Comparison of ENCODE assay signal across 33 cellular contexts in genomic region chr17:33809748-33810147, GRCh38.
"Had no signal": no experiment of that assay in that cellular context is flagged by ENCODE, and none has a peak within 500 bp of the region (broad histone marks: within the 10 kb centered on the region; RNA-seq: fewer than 3 reads in every experiment).

No MANE protein-coding gene starts in this region.

- H3K27me3 ChIP-seq: adrenal gland, ascending aorta, brain microvascular endothelial cell had no signal

- ATAC-seq: activated naive CD4-positive, alpha-beta T cell treated with anti-CD3 and anti-CD28 coated beads, Interleukin-2, amount 50 U/mL, for 72 hours; activated naive CD8-positive, alpha-beta T cell treated with anti-CD3 and anti-CD28 coated beads, Interleukin-2, amount 50 U/mL, for 24 hours; activated T-cell treated with anti-CD3 and anti-CD28 coated beads, Interleukin-2, amount 50 U/mL, for 4 hours; activated T-cell treated with anti-CD3 and anti-CD28 coated beads, Interleukin-2, amount 50 U/mL, for 72 hours; activated T-helper 17 cell treated with anti-CD3 and anti-CD28 coated beads, Interleukin-2, amount 50 U/mL, for 72 hours had no signal

- H3K36me3 ChIP-seq: adrenal gland, ascending aorta, brain microvascular endothelial cell, breast epithelium, cardiac muscle cell had no signal

- H3K4me3 ChIP-seq: adrenal gland, ascending aorta, breast epithelium, cardiac muscle cell had no signal

- DNase-seq: activated effector memory CD4-positive, alpha-beta T cell treated with anti-CD3 and anti-CD28 coated beads, Interleukin-2, amount 50 U/mL, for 16 hours; activated effector memory CD4-positive, alpha-beta T cell treated with Interleukin-2 at 50 U/mL for 16 hours; activated gamma-delta T cell; activated gamma-delta T cell treated with Interleukin-2 at 50 U/mL for 16 hours; activated naive CD4-positive, alpha-beta T cell; activated naive CD4-positive, alpha-beta T cell treated with anti-CD3 and anti-CD28 coated beads for 36 hours; activated naive CD4-positive, alpha-beta T cell treated with anti-CD3 and anti-CD28 coated beads, Interleukin-2, amount 10 ng/mL, durations not matched to agents 7 days and 5 days; activated naive CD4-positive, alpha-beta T cell treated with anti-CD3 and anti-CD28 coated beads, Interleukin-2, amount 50 U/mL, for 16 hours; activated naive CD4-positive, alpha-beta T cell treated with Interleukin-2 at 50 U/mL for 16 hours; activated naive CD8-positive, alpha-beta T cell treated with anti-CD3 and anti-CD28 coated beads for 36 hours; activated naive CD8-positive, alpha-beta T cell treated with anti-CD3 and anti-CD28 coated beads, Interleukin-2, amount 10 ng/mL, durations not matched to agents 7 days and 5 days; activated naive CD8-positive, alpha-beta T cell treated with anti-CD3 and anti-CD28 coated beads, Interleukin-2, amount 50 U/mL, for 24 hours; activated T-cell treated with anti-CD3 and anti-CD28 coated beads, Interleukin-2, amount 50 U/mL, for 1 hour; activated T-cell treated with anti-CD3 and anti-CD28 coated beads, Interleukin-2, amount 50 U/mL, for 24 hours; activated T-cell treated with anti-CD3 and anti-CD28 coated beads, Interleukin-2, amount 50 U/mL, for 4 hours; activated T-cell treated with anti-CD3 and anti-CD28 coated beads, Interleukin-2, amount 50 U/mL, for 48 hours; activated T-cell treated with anti-CD3 and anti-CD28 coated beads, Interleukin-2, amount 50 U/mL, for 72 hours; adrenal gland; amniotic stem cell; amygdala; anterior cingulate cortex; aorta; brain microvascular endothelial cell; caudate nucleus; central memory CD4-positive, alpha-beta T cell; cerebellar nuclear complex had no signal

- H3K4me1 ChIP-seq: adrenal gland, ascending aorta, breast epithelium had no signal

- H3K27ac ChIP-seq: adrenal gland, ascending aorta, brain microvascular endothelial cell, breast epithelium, cardiac muscle cell had no signal

- H3K9me3 ChIP-seq: adrenal gland, ascending aorta, breast epithelium had no signal

- FAIRE-seq: astrocyte, bronchial epithelial cell had no signal
